In genomic region chr2:79001285-79001684, GRCh38 we compare ENCODE assay signal across 9 cellular contexts. TPM values are rescaled to one million over a fixed set of nuclear protein-coding genes. Genes with fewer than 3 reads are reported as not detected.
"Had no signal": no experiment of that assay in that cellular context is flagged by ENCODE, and none has a peak within 500 bp of the region (broad histone marks: within the 10 kb centered on the region; RNA-seq: fewer than 3 reads in every experiment).

No MANE protein-coding gene starts in this region.

- DNase-seq: IMR-90, KBM-7, KG1 had no signal

- ATAC-seq: HepG2, K562 had no signal

- FAIRE-seq: HepG2, HTR-8/SVneo, K562 had no signal

- H3K4me3 ChIP-seq: K562 had no signal

- H3K27ac ChIP-seq: HL-60 had no signal

RNA-seq across cellular contexts. Expression of gene REG3G, which starts 24.2 kb away (rescaled TPM):
- total RNA-seq: HepG2, HT-29, IMR-90, K562 had no signal
- polyA plus RNA-seq: HepG2, IgD-negative memory B cell, IMR-90, K562 had no signal
